Comparison of ENCODE assay signal across 13 cellular contexts in the genomic region with DNA sequence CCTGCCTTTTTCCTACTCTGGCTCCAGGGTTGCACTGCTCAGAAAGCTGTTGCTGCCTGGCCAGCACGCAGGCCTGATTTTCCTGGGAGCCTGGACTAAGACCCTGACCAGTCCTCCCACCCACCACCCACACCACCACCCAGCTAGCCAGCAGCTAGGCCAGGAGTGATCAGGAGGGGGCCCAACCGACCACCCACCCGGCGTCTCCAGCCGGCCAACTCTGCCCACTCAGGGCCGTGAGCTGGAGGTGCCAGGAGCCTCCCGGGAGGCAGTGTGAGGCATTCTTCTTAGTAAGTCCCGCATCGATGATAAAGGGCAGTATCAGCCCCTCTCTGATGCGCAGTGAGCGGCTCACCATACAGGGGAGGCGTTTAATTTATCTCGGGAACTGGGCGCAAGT. TPM values are rescaled to one million over a fixed set of nuclear protein-coding genes. Genes with fewer than 3 reads are reported as not detected.
DNase-seq lines count a peak whose midpoint lies in the region; ATAC-seq, FAIRE-seq and TF ChIP-seq lines count a peak whose summit lies in the region.
"Not testable (repeated sequence)": the region's sequence is repeated elsewhere in the genome, so short reads cannot be mapped to it uniquely, and the experiment has no call there.
"Had no signal": no experiment of that assay in that cellular context is flagged by ENCODE, and none has a peak within 500 bp of the region (broad histone marks: within the 10 kb centered on the region; RNA-seq: fewer than 3 reads in every experiment).

No MANE protein-coding gene starts in this region.

- H3K4me3 Mint-ChIP-seq in GM23338, endodermal cell: not testable (repeated sequence)
- peak overlapping the region; percentile 56 for H3K4me3 Mint-ChIP-seq in neural crest cell

- not testable (repeated sequence) for H2AFZ ChIP-seq in GM23338; K562 (ENCODE audit: low read depth, low read length); neuronal stem cell (ENCODE audit: low read length)

- H4K91ac ChIP-seq in neuronal stem cell (ENCODE audit: low read depth, low read length, poor library complexity), result not testable (repeated sequence)

- TF ChIP-seq EP300 in K562 (IDR thresholded peaks at IDR 0.05; ENCODE audit: low read length), result not testable (repeated sequence)

- not testable (repeated sequence) for H3K14ac ChIP-seq in neuronal stem cell (ENCODE audit: low read length)

- not testable (repeated sequence) for H3K27ac Mint-ChIP-seq in GM23338; endodermal cell; neural crest cell (ENCODE audit: unreplicated experiment)

- TF ChIP-seq POLR2A in K562 (conservative IDR thresholded peaks at IDR 0.05), result not testable (repeated sequence)

- in situ Hi-C loops in K562 (cut with MboI), result loop anchor here (5.0 to 25.0 kb wide), 3 partner anchors 133 to 528 kb away; no protein-coding TSS in a partner anchor

- H2BK12ac ChIP-seq in neuronal stem cell (ENCODE audit: low read length), result not testable (repeated sequence)

- H2AK5ac ChIP-seq in neuronal stem cell (ENCODE audit: low read depth, low read length), result peak overlapping the region; percentile 56

- intact Hi-C loops in K562 (cut with micrococcal nuclease), result loop anchor here (5.0 to 10.0 kb wide), 2 partner anchors 33 to 255 kb away; no protein-coding TSS in a partner anchor

- H2BK15ac ChIP-seq in neuronal stem cell (ENCODE audit: low read length), result not testable (repeated sequence)

- TF ChIP-seq CTCF in GM23338 (conservative IDR thresholded peaks at IDR 0.05; ENCODE audit: low read depth in 2 of 2); HL-60 (IDR thresholded peaks at IDR 0.05; ENCODE audit: insufficient read depth, low read length); K562 (IDR thresholded peaks at IDR 0.05 in 2 of 3, conservative IDR thresholded peaks at IDR 0.05 in 1 of 3; ENCODE audit: insufficient read depth in 2 of 3, low read depth in 1 of 3, low read length in 3 of 3); endodermal cell (conservative IDR thresholded peaks at IDR 0.05); neural crest cell (conservative IDR thresholded peaks at IDR 0.05): not testable (repeated sequence)

- not testable (repeated sequence) for H3K18ac ChIP-seq in neuronal stem cell (ENCODE audit: low read length)

- ATAC-seq in GM23338, result peak; percentile 4; the same call in 1 of the 3 replicates
- ATAC-seq in K562, result not testable (repeated sequence)

- not testable (repeated sequence) for H3K36me3 ChIP-seq in BLaER1 treated with 17β-estradiol and CSF1 and Interleukin-3, amounts not matched to agents 10 nM and 100 nM; GM23338 (ENCODE audit: insufficient read depth); K562 (ENCODE audit: control insufficient read depth, insufficient read depth, low read length); endodermal cell (ENCODE audit: control insufficient read depth, insufficient read depth, low read length); neuronal stem cell (replicated peaks in 1 of 2; ENCODE audit: control insufficient read depth in 2 of 2, insufficient read depth in 2 of 2, low read length in 2 of 2)

- peak overlapping the region in 7 of 11 experiments; percentile 52 to 76 (median 62); a peak in 14 of 22 replicates for H3K9ac ChIP-seq in BLaER1 treated with 17β-estradiol and CSF1 and Interleukin-3, amounts not matched to agents 10 nM and 100 nM
- H3K9ac ChIP-seq in K562 (ENCODE audit: insufficient read depth in 1 of 2, low read depth in 2 of 2, low read length in 2 of 2), result peak overlapping the region in 1 of 2 experiments; percentile 39; a peak in 2 of 4 replicates
- not testable (repeated sequence) for H3K9ac ChIP-seq in endodermal cell (ENCODE audit: extremely low read depth, low read length, poor library complexity, severe bottlenecking); neuronal stem cell (ENCODE audit: low read depth, low read length, poor library complexity)

- H3K9me3 Mint-ChIP-seq in GM23338, endodermal cell, neural crest cell: not testable (repeated sequence)

- CTCF ChIA-PET in K562 (lab: Yijun Ruan, JAX; ENCODE audit: low intra/inter-chr PET ratio), result interaction anchor here (0.9 to 5.5 kb wide), 2 partner anchors 108 to 125 kb away, joined by 3 to 126 read pairs; a partner anchor contains a TSS

- peaks cover 0 to 28% (median 0%) of the 10 kb centered on the region in 11 experiments; a peak in 4 of 22 replicates for H3K27me3 ChIP-seq in BLaER1 treated with 17β-estradiol and CSF1 and Interleukin-3, amounts not matched to agents 10 nM and 100 nM
- H3K27me3 ChIP-seq in GM23338 (ENCODE audit: insufficient read depth); HL-60 (ENCODE audit: insufficient read depth, poor library complexity, severe bottlenecking); endodermal cell (ENCODE audit: control insufficient read depth, insufficient read depth, low read length, poor library complexity, severe bottlenecking); neuronal stem cell (ENCODE audit: control insufficient read depth in 3 of 3, insufficient read depth in 3 of 3, low read depth in 1 of 3, low read length in 3 of 3): not testable (repeated sequence)
- peaks cover 17 to 50% of the 10 kb centered on the region in 2 experiments; a peak in 4 of 5 replicates for H3K27me3 ChIP-seq in K562 (ENCODE audit: control insufficient read depth in 2 of 2, insufficient read depth in 2 of 2, low read length in 2 of 2)

- not testable (repeated sequence) for FAIRE-seq in K562 (lab: Jason Lieb, UNC)

- H3K79me2 ChIP-seq in GM23338 (replicated peaks; ENCODE audit: insufficient read depth); K562 (ENCODE audit: control insufficient read depth, insufficient read depth, low read length): not testable (repeated sequence)

- POLR2A ChIA-PET in K562 (lab: Yijun Ruan, JAX), result interaction anchor here (0.5 to 1.3 kb wide), 5 partner anchors 47 to 275 kb away, joined by 3 to 5 read pairs (median 3); no protein-coding TSS in a partner anchor

- peaks cover 0 to 34% (median 0%) of the 10 kb centered on the region in 11 experiments; a peak in 2 of 22 replicates for H4K20me1 ChIP-seq in BLaER1 treated with 17β-estradiol and CSF1 and Interleukin-3, amounts not matched to agents 10 nM and 100 nM
- not testable (repeated sequence) for H4K20me1 ChIP-seq in GM23338 (replicated peaks; ENCODE audit: insufficient read depth)
- H4K20me1 ChIP-seq in K562 (replicated peaks; ENCODE audit: control insufficient read depth, insufficient read depth, low read length), result peaks cover 28% of the 10 kb centered on the region

- not testable (repeated sequence) for H3K79me1 ChIP-seq in neuronal stem cell (ENCODE audit: low read depth, low read length)

- TF ChIP-seq RAD21 in K562 (CRISPR knock-in tag; conservative IDR thresholded peaks at IDR 0.05 in 1 of 2, IDR thresholded peaks at IDR 0.05 in 1 of 2), result not testable (repeated sequence)

- not testable (repeated sequence) for BruUV-seq in K562 (replicated peaks; lab: Mats Ljungman, UMichigan)

- peak overlapping the region; percentile 80 for H3K23ac ChIP-seq in neuronal stem cell (ENCODE audit: low read depth, low read length, poor library complexity)

- peak overlapping the region; percentile 10 for H2BK5ac ChIP-seq in neuronal stem cell (ENCODE audit: low read length)

- DNase-seq in GM23338 (ENCODE audit: low spot score); HL-60 (ENCODE audit: low read depth in 1 of 2, low spot score in 1 of 2); K562 (ENCODE audit: extremely low read depth in 1 of 4, low spot score in 3 of 4); endodermal cell; neural crest cell (ENCODE audit: low read depth, low spot score); neuronal stem cell (ENCODE audit: low spot score): not testable (repeated sequence)

- not testable (repeated sequence) for H3K9me3 ChIP-seq in BLaER1 treated with 17β-estradiol and CSF1 and Interleukin-3, amounts not matched to agents 10 nM and 100 nM (replicated peaks in 1 of 11); K562 (replicated peaks; ENCODE audit: control insufficient read depth, insufficient read depth, low read depth, low read length); endodermal cell (ENCODE audit: control insufficient read depth, low read length); neuronal stem cell (replicated peaks in 1 of 2; ENCODE audit: control insufficient read depth in 2 of 2, insufficient read depth in 1 of 2, low read depth in 1 of 2, low read length in 2 of 2)

- not testable (repeated sequence) for H3K9me2 ChIP-seq in GM23338 (ENCODE audit: insufficient read depth)

- not testable (repeated sequence) for H3F3A ChIP-seq in GM23338 (replicated peaks; ENCODE audit: low read depth)

- 2% methylated on average over 10 of the region's 14 CpGs for WGBS in K562 (ENCODE audit: insufficient coverage, low coverage, missing lambda C conversion rate)
- 92 to 94% methylated on average over 3 to 9 of the region's 14 CpGs for WGBS in endodermal cell (ENCODE audit: insufficient coverage in 1 of 2, insufficient read length in 1 of 2), 2 experiments
- no CpG with 5 or more reads among the region's 14 CpGs for WGBS in neuronal stem cell (ENCODE audit: extremely low coverage in 2 of 2, insufficient read length in 2 of 2, insufficient replicate concordance in 1 of 2), 2 donors

- H3K9me1 ChIP-seq in K562 (ENCODE audit: control insufficient read depth, insufficient read depth, low read length), result not testable (repeated sequence)

- not testable (repeated sequence) for H3K36me3 Mint-ChIP-seq in GM23338 (ENCODE audit: low read depth); endodermal cell (ENCODE audit: low read depth); neural crest cell (ENCODE audit: low read depth)

- peak overlapping the region in 3 of 10 experiments; percentile 12 to 55 (median 50); a peak in 4 of 20 replicates for H3K4me3 ChIP-seq in BLaER1 treated with 17β-estradiol and CSF1 and Interleukin-3, amounts not matched to agents 10 nM and 100 nM
- H3K4me3 ChIP-seq in GM23338; HL-60 (replicated peaks; ENCODE audit: insufficient read depth, low read length); K562; endodermal cell (ENCODE audit: low read length); neuronal stem cell (ENCODE audit: low read length in 2 of 2): not testable (repeated sequence)

- H4K8ac ChIP-seq in neuronal stem cell (ENCODE audit: low read depth, low read length), result not testable (repeated sequence)

- peak overlapping the region in 8 of 11 experiments; percentile 10 to 75 (median 65); a peak in 14 of 22 replicates for H3K27ac ChIP-seq in BLaER1 treated with 17β-estradiol and CSF1 and Interleukin-3, amounts not matched to agents 10 nM and 100 nM
- not testable (repeated sequence) for H3K27ac ChIP-seq in GM23338 (ENCODE audit: low read depth); K562 (ENCODE audit: extremely low read depth, low read depth, low read length); neuronal stem cell (replicated peaks; ENCODE audit: low read length)
- H3K27ac ChIP-seq in HL-60 (replicated peaks), result peak overlapping the region; percentile 32; the same call in 1 of the 2 replicates
- H3K27ac ChIP-seq in endodermal cell (ENCODE audit: low read depth, low read length), result peak overlapping the region; percentile 36

- H3K4me1 Mint-ChIP-seq in GM23338, endodermal cell: not testable (repeated sequence)
- peaks cover 12% of the 10 kb centered on the region for H3K4me1 Mint-ChIP-seq in neural crest cell

- not testable (repeated sequence) for H3K27me3 Mint-ChIP-seq in GM23338 (ENCODE audit: insufficient read depth, low read depth, poor library complexity); endodermal cell (ENCODE audit: insufficient read depth); neural crest cell (ENCODE audit: low read depth)

- not testable (repeated sequence) for H2BK120ac ChIP-seq in neuronal stem cell (ENCODE audit: low read depth, low read length)

- H3K4me1 ChIP-seq in BLaER1 treated with 17β-estradiol and CSF1 and Interleukin-3, amounts not matched to agents 10 nM and 100 nM, result peaks cover 34 to 76% (median 75%) of the 10 kb centered on the region in 10 experiments
- H3K4me1 ChIP-seq in GM23338 (ENCODE audit: insufficient read depth); endodermal cell (ENCODE audit: control insufficient read depth, insufficient read depth, low read length): not testable (repeated sequence)
- peaks cover 0 to 48% of the 10 kb centered on the region in 2 experiments; a peak in 2 of 5 replicates for H3K4me1 ChIP-seq in K562 (replicated peaks in 1 of 2; ENCODE audit: control insufficient read depth in 2 of 2, insufficient read depth in 2 of 2, low read length in 2 of 2)
- H3K4me1 ChIP-seq in neuronal stem cell (ENCODE audit: control insufficient read depth in 2 of 2, insufficient read depth in 1 of 2, low read depth in 1 of 2, low read length in 2 of 2), result peaks cover 8 to 24% of the 10 kb centered on the region in 2 donors

- not testable (repeated sequence) for H3K4ac ChIP-seq in neuronal stem cell (ENCODE audit: low read length)

- H3K4me2 ChIP-seq in BLaER1 treated with 17β-estradiol and CSF1 and Interleukin-3, amounts not matched to agents 10 nM and 100 nM, result peak overlapping the region; percentile 66 to 97 (median 90)
- not testable (repeated sequence) for H3K4me2 ChIP-seq in GM23338; K562 (ENCODE audit: insufficient read depth, low read length); neuronal stem cell (ENCODE audit: insufficient read depth, low read length, poor library complexity, severe bottlenecking)

RNA-seq across cellular contexts. Expression of a gene that starts 8.7 kb away (rescaled TPM):
- total RNA-seq in GM23338 (2014; rRNA removed; shearing (Covaris generic)), result not detected in 2 replicates
- not detected in 2 replicates for polyA plus RNA-seq in GM23338 (2016; fragmentation: Nextera tagmentation; extraction: Ambion mirVana)
- not detected in 2 replicates for total RNA-seq in K562 (2011; cell fraction: chromatin; rRNA removed; ENCODE audit: low replicate concordance)
- not detected in 2 replicates for total RNA-seq in K562 (2011; cell fraction: nucleolus; rRNA removed)
- not detected in 2 replicates for total RNA-seq in K562 (2011; cell fraction: nucleoplasm; rRNA removed)
- not detected in 2 replicates for total RNA-seq in K562 (2014; rRNA removed)
- total RNA-seq in K562 (2014; rRNA removed; fragmentation: Illumina TruSeq; extraction: Trizol), result not detected in 2 replicates
- not detected in 2 replicates for total RNA-seq in K562 (2015; rRNA removed; fragmentation: Illumina TruSeq; extraction: Trizol)
- not detected in 2 replicates for total RNA-seq in K562 (2021)
- not detected in 2 replicates for polyA plus RNA-seq in K562 (2011; rRNA removed)
- polyA plus RNA-seq in K562 (2011; cell fraction: cytosol; rRNA removed), result not detected in 2 replicates
- not detected in 2 replicates for polyA plus RNA-seq in K562 (2011; cell fraction: nucleus; rRNA removed)
- 0.26 TPM in 1 of 2 replicates, not detected in the other for polyA plus RNA-seq in K562 (2012)
- not detected in 2 replicates for polyA plus RNA-seq in K562 (2014; fragmentation: Illumina TruSeq; extraction: Trizol)
- not detected for polyA plus RNA-seq in K562 (2014; fragmentation: Nextera tagmentation; extraction: Ambion mirVana)
- polyA plus RNA-seq in K562 (2014; rRNA removed), result not detected in 2 replicates
- not detected in 2 replicates for polyA minus RNA-seq in K562 (2011; rRNA and poly(A)+ RNA removed)
- not detected in 2 replicates for polyA minus RNA-seq in K562 (2011; cell fraction: cytosol; rRNA and poly(A)+ RNA removed)
- not detected in 2 replicates for polyA minus RNA-seq in K562 (2011; cell fraction: nucleus; rRNA and poly(A)+ RNA removed)
- not detected for total RNA-seq in endodermal cell
- 2.2 TPM for polyA plus RNA-seq in endodermal cell (2013, experiment 1 of 2)
- polyA plus RNA-seq in endodermal cell (2013, experiment 2 of 2), result 0.87 TPM
- 8.2 and 8.6 TPM in 2 replicates for total RNA-seq in neural crest cell
- not detected for polyA plus RNA-seq in neuronal stem cell (2013, experiment 1 of 2)
- not detected for polyA plus RNA-seq in neuronal stem cell (2013, experiment 2 of 2)
- total RNA-seq: A673; CD4-positive, alpha-beta memory T cell; CD8-positive, alpha-beta memory T cell had no signal
- polyA plus RNA-seq: AG04450; CD14-positive monocyte; CD4-positive, alpha-beta memory T cell; CD4-positive, CD25-positive, alpha-beta regulatory T cell; CD8-positive, alpha-beta memory T cell had no signal

RNA-seq across cellular contexts. Expression of a gene that starts 27.9 kb away (rescaled TPM):
- total RNA-seq in GM23338 (2014; rRNA removed; shearing (Covaris generic)), result 26.1 and 47.6 TPM in 2 replicates
- polyA plus RNA-seq in GM23338 (2016; fragmentation: Nextera tagmentation; extraction: Ambion mirVana) (13.7 and 22.1 TPM in 2 replicates), K562 (2011; rRNA removed) (21.3 and 39.4 TPM in 2 replicates), K562 (2014; fragmentation: Illumina TruSeq; extraction: Trizol) (34.6 and 58.2 TPM in 2 replicates), K562 (2014; fragmentation: Nextera tagmentation; extraction: Ambion mirVana) (under 1 TPM; 0.04 to 0.15 TPM), K562 (2014; rRNA removed) (74.5 and 108 TPM in 2 replicates)
- 77.3 and 229 TPM in 2 replicates for total RNA-seq in K562 (2011; cell fraction: chromatin; rRNA removed; ENCODE audit: low replicate concordance)
- 110 and 113 TPM in 2 replicates for total RNA-seq in K562 (2011; cell fraction: nucleolus; rRNA removed)
- total RNA-seq in K562 (2011; cell fraction: nucleoplasm; rRNA removed), result 89.5 and 103 TPM in 2 replicates
- total RNA-seq in K562 (2014; rRNA removed) (16.4 and 27.9 TPM in 2 replicates), K562 (2014; rRNA removed; fragmentation: Illumina TruSeq; extraction: Trizol) (4.5 and 7.5 TPM in 2 replicates), K562 (2015; rRNA removed; fragmentation: Illumina TruSeq; extraction: Trizol) (9.8 and 11.3 TPM in 2 replicates), K562 (2021) (99.5 and 109 TPM in 2 replicates), endodermal cell (10 to 100 TPM; 82.2 to 82.3 TPM), neural crest cell (82.1 and 98.9 TPM in 2 replicates)
- 30.5 and 34.1 TPM in 2 replicates for polyA plus RNA-seq in K562 (2011; cell fraction: cytosol; rRNA removed)
- 388 and 500 TPM in 2 replicates for polyA plus RNA-seq in K562 (2011; cell fraction: nucleus; rRNA removed)
- polyA plus RNA-seq in K562 (2012), result 47.3 and 69.3 TPM in 2 replicates
- 5.1 and 6.4 TPM in 2 replicates for polyA minus RNA-seq in K562 (2011; rRNA and poly(A)+ RNA removed)
- 26.3 and 42.5 TPM in 2 replicates for polyA minus RNA-seq in K562 (2011; cell fraction: cytosol; rRNA and poly(A)+ RNA removed)
- polyA minus RNA-seq in K562 (2011; cell fraction: nucleus; rRNA and poly(A)+ RNA removed), result 38.9 and 55.3 TPM in 2 replicates
- polyA plus RNA-seq in endodermal cell (2013, experiment 1 of 2), result 70.4 TPM
- polyA plus RNA-seq in endodermal cell (2013, experiment 2 of 2), result 56.8 TPM
- 44.3 TPM for polyA plus RNA-seq in neuronal stem cell (2013, experiment 1 of 2)
- 42.8 TPM for polyA plus RNA-seq in neuronal stem cell (2013, experiment 2 of 2)

RNA-seq across cellular contexts. Expression of a gene that starts 42.5 kb away (rescaled TPM):
- 56.4 and 61.3 TPM in 2 replicates for total RNA-seq in GM23338 (2014; rRNA removed; shearing (Covaris generic))
- 41.3 and 42.9 TPM in 2 replicates for polyA plus RNA-seq in GM23338 (2016; fragmentation: Nextera tagmentation; extraction: Ambion mirVana)
- 249 and 785 TPM in 2 replicates for total RNA-seq in K562 (2011; cell fraction: chromatin; rRNA removed; ENCODE audit: low replicate concordance)
- 623 and 778 TPM in 2 replicates for total RNA-seq in K562 (2011; cell fraction: nucleolus; rRNA removed)
- 344 and 378 TPM in 2 replicates for total RNA-seq in K562 (2011; cell fraction: nucleoplasm; rRNA removed)
- 203 and 254 TPM in 2 replicates for total RNA-seq in K562 (2014; rRNA removed)
- 31.5 and 47.4 TPM in 2 replicates for total RNA-seq in K562 (2014; rRNA removed; fragmentation: Illumina TruSeq; extraction: Trizol)
- 151 and 170 TPM in 2 replicates for total RNA-seq in K562 (2015; rRNA removed; fragmentation: Illumina TruSeq; extraction: Trizol)
- total RNA-seq in K562 (2021), result 222 and 242 TPM in 2 replicates
- polyA plus RNA-seq in K562 (2011; rRNA removed), result 102 and 189 TPM in 2 replicates
- polyA plus RNA-seq in K562 (2011; cell fraction: cytosol; rRNA removed), result 155 and 253 TPM in 2 replicates
- polyA plus RNA-seq in K562 (2011; cell fraction: nucleus; rRNA removed), result 1,476 and 1,701 TPM in 2 replicates
- polyA plus RNA-seq in K562 (2012), result 173 and 189 TPM in 2 replicates
- 140 and 177 TPM in 2 replicates for polyA plus RNA-seq in K562 (2014; fragmentation: Illumina TruSeq; extraction: Trizol)
- 1 to 10 TPM; 1.6 to 6.6 TPM for polyA plus RNA-seq in K562 (2014; fragmentation: Nextera tagmentation; extraction: Ambion mirVana)
- 258 and 265 TPM in 2 replicates for polyA plus RNA-seq in K562 (2014; rRNA removed)
- 57.9 and 72.9 TPM in 2 replicates for polyA minus RNA-seq in K562 (2011; rRNA and poly(A)+ RNA removed)
- 87.3 and 128 TPM in 2 replicates for polyA minus RNA-seq in K562 (2011; cell fraction: cytosol; rRNA and poly(A)+ RNA removed)
- 286 and 369 TPM in 2 replicates for polyA minus RNA-seq in K562 (2011; cell fraction: nucleus; rRNA and poly(A)+ RNA removed)
- total RNA-seq in endodermal cell, result 10 to 100 TPM; 45.6 to 55.2 TPM
- 44.3 TPM for polyA plus RNA-seq in endodermal cell (2013, experiment 1 of 2)
- polyA plus RNA-seq in endodermal cell (2013, experiment 2 of 2), result 33.8 TPM
- 75.1 and 77.7 TPM in 2 replicates for total RNA-seq in neural crest cell
- 21.2 TPM for polyA plus RNA-seq in neuronal stem cell (2013, experiment 1 of 2)
- 21.9 TPM for polyA plus RNA-seq in neuronal stem cell (2013, experiment 2 of 2)

RNA-seq across cellular contexts. Expression of a gene that starts 43.6 kb away (rescaled TPM):
- total RNA-seq in GM23338 (2014; rRNA removed; shearing (Covaris generic)), result 987 and 1,206 TPM in 2 replicates
- 988 and 1,014 TPM in 2 replicates for polyA plus RNA-seq in GM23338 (2016; fragmentation: Nextera tagmentation; extraction: Ambion mirVana)
- total RNA-seq in K562 (2011; cell fraction: chromatin; rRNA removed; ENCODE audit: low replicate concordance), result 525 and 801 TPM in 2 replicates
- total RNA-seq in K562 (2011; cell fraction: nucleolus; rRNA removed), result 523 and 591 TPM in 2 replicates
- 545 and 554 TPM in 2 replicates for total RNA-seq in K562 (2011; cell fraction: nucleoplasm; rRNA removed)
- 2,045 and 2,260 TPM in 2 replicates for total RNA-seq in K562 (2014; rRNA removed)
- 1,191 and 1,409 TPM in 2 replicates for total RNA-seq in K562 (2014; rRNA removed; fragmentation: Illumina TruSeq; extraction: Trizol)
- total RNA-seq in K562 (2015; rRNA removed; fragmentation: Illumina TruSeq; extraction: Trizol), result 1,591 and 1,659 TPM in 2 replicates
- total RNA-seq in K562 (2021), result 1,289 and 1,311 TPM in 2 replicates
- polyA plus RNA-seq in K562 (2011; rRNA removed), result 1,082 and 1,351 TPM in 2 replicates
- 950 and 1,655 TPM in 2 replicates for polyA plus RNA-seq in K562 (2011; cell fraction: cytosol; rRNA removed)
- polyA plus RNA-seq in K562 (2011; cell fraction: nucleus; rRNA removed), result 1,008 and 1,512 TPM in 2 replicates
- 795 and 1,074 TPM in 2 replicates for polyA plus RNA-seq in K562 (2012)
- polyA plus RNA-seq in K562 (2014; fragmentation: Illumina TruSeq; extraction: Trizol), result 1,518 and 1,621 TPM in 2 replicates
- 100 to 1,000 TPM; 162 to 207 TPM for polyA plus RNA-seq in K562 (2014; fragmentation: Nextera tagmentation; extraction: Ambion mirVana)
- 2,237 and 2,891 TPM in 2 replicates for polyA plus RNA-seq in K562 (2014; rRNA removed)
- polyA minus RNA-seq in K562 (2011; rRNA and poly(A)+ RNA removed), result 896 and 959 TPM in 2 replicates
- 618 and 835 TPM in 2 replicates for polyA minus RNA-seq in K562 (2011; cell fraction: cytosol; rRNA and poly(A)+ RNA removed)
- polyA minus RNA-seq in K562 (2011; cell fraction: nucleus; rRNA and poly(A)+ RNA removed), result 183 and 414 TPM in 2 replicates
- 100 to 1,000 TPM; 320 to 415 TPM for total RNA-seq in endodermal cell
- polyA plus RNA-seq in endodermal cell (2013, experiment 1 of 2), result 514 TPM
- 506 TPM for polyA plus RNA-seq in endodermal cell (2013, experiment 2 of 2)
- total RNA-seq in neural crest cell, result 469 and 489 TPM in 2 replicates
- 496 TPM for polyA plus RNA-seq in neuronal stem cell (2013, experiment 1 of 2)
- 494 TPM for polyA plus RNA-seq in neuronal stem cell (2013, experiment 2 of 2)
